ENCODE assay signal across 14 cellular contexts in genomic region chr3:115659861-115660260, GRCh38. TPM values are rescaled to one million over a fixed set of nuclear protein-coding genes. Genes with fewer than 3 reads are reported as not detected.
A peak's percentile ranks its signal among the peaks of the same experiment; 100 is the strongest.
DNase-seq lines count a peak whose midpoint lies in the region; ATAC-seq and TF ChIP-seq lines count a peak whose summit lies in the region.
"Had no signal": no experiment of that assay in that cellular context is flagged by ENCODE, and none has a peak within 500 bp of the region (broad histone marks: within the 10 kb centered on the region; RNA-seq: fewer than 3 reads in every experiment).

No MANE protein-coding gene starts in this region.

- no peaks in the 10 kb centered on the region for H3K36me3 ChIP-seq in CD4-positive, CD25-positive, alpha-beta regulatory T cell (ENCODE audit: control insufficient read depth, insufficient read depth, low read length)
- H3K36me3 ChIP-seq in OCI-LY7 (ENCODE audit: insufficient read depth, low read length) (no peaks in the 10 kb centered on the region), gastroesophageal sphincter (no peaks in the 10 kb centered on the region), sigmoid colon (no peaks in the 10 kb centered on the region), PC-9 (ENCODE audit: low read depth) (no peaks in the 10 kb centered on the region)
- H3K36me3 ChIP-seq: left lung, SJCRH30, upper lobe of left lung had no signal

- H3K4me2 ChIP-seq in OCI-LY7 (ENCODE audit: low read length), result no peak overlapping the region
- no peak overlapping the region for H3K4me2 ChIP-seq in PC-9

- H3K27me3 ChIP-seq in CD4-positive, CD25-positive, alpha-beta regulatory T cell (ENCODE audit: control insufficient read depth, insufficient read depth, low read length), result no peaks in the 10 kb centered on the region
- H3K27me3 ChIP-seq in gastroesophageal sphincter (no peaks in the 10 kb centered on the region), sigmoid colon (no peaks in the 10 kb centered on the region), PC-9 (ENCODE audit: insufficient read depth, low read depth) (no peaks in the 10 kb centered on the region)
- H3K27me3 ChIP-seq: foreskin keratinocyte, SJCRH30, upper lobe of left lung had no signal

- TF ChIP-seq POLR2A in gastroesophageal sphincter (IDR thresholded peaks at IDR 0.05), result no peak
- TF ChIP-seq POLR2A in sigmoid colon (IDR thresholded peaks at IDR 0.05), result no peak

- H3F3A ChIP-seq in PC-9 (ENCODE audit: insufficient read depth, low read depth), result no peaks in the 10 kb centered on the region

- 52 to 56% methylated on average over 5 of the region's 5 CpGs for WGBS in gastroesophageal sphincter (ENCODE audit: low coverage in 1 of 2), 2 donors
- WGBS in sigmoid colon, 2 donors, result 75 to 91% methylated on average over 5 of the region's 5 CpGs

- peak overlapping the region; percentile 21 to 89 (median 78) for H3K4me3 Mint-ChIP-seq in CD4-positive, CD25-positive, alpha-beta regulatory T cell
- H3K4me3 Mint-ChIP-seq in activated CD8-positive, alpha-beta T cell treated with anti-CD3 and anti-CD28 coated beads, Interleukin-2, amount 10 ng/mL, durations not matched to agents 7 days and 5 days, result no peak overlapping the region

- BruUV-seq in OCI-LY7 (replicated peaks; lab: Mats Ljungman, UMichigan) (no TSS peak), PC-9 (replicated peaks; lab: Mats Ljungman, UMichigan) (no TSS peak)

- no peak overlapping the region for H3K4me3 ChIP-seq in CD4-positive, CD25-positive, alpha-beta regulatory T cell (ENCODE audit: low read depth, low read length)
- H3K4me3 ChIP-seq in OCI-LY7 (ENCODE audit: low read depth, low read length, poor library complexity, severe bottlenecking) (no peak overlapping the region), gastroesophageal sphincter (no peak overlapping the region), sigmoid colon (no peak overlapping the region), PC-9 (no peak overlapping the region)

- intact Hi-C loops in OCI-LY7 (cut with micrococcal nuclease; ENCODE audit: unreplicated experiment), result no loop called here
- intact Hi-C loops in sigmoid colon (cut with DNase I), result loop anchor here (5.0 kb wide), 1 partner anchor 513 kb away; the partner anchor contains the start of gene ZBTB20
- intact Hi-C loops in PC-9 (cut with micrococcal nuclease; ENCODE audit: unreplicated experiment), result loop anchor here (2.0 kb wide), 1 partner anchor 511 kb away; no protein-coding TSS in a partner anchor

- no peak for ATAC-seq in CD4-positive, CD25-positive, alpha-beta regulatory T cell (ENCODE audit: low read depth in 2 of 2)
- ATAC-seq in gastroesophageal sphincter, result no peak
- no peak for ATAC-seq in activated CD8-positive, alpha-beta T cell treated with anti-CD3 and anti-CD28 coated beads, Interleukin-2, amount 10 ng/mL, durations not matched to agents 7 days and 5 days
- ATAC-seq in HG02973 (IDR thresholded peaks at IDR 0.05; ENCODE audit: unreplicated experiment), result no peak
- ATAC-seq: foreskin keratinocyte, left lung had no signal

- H3K9me2 ChIP-seq in OCI-LY7 (ENCODE audit: insufficient read depth, low read length) (no peaks in the 10 kb centered on the region), PC-9 (ENCODE audit: insufficient read depth) (no peaks in the 10 kb centered on the region)

- peak overlapping the region in 2 of 3 donors; percentile 96 to 97 for H3K27ac Mint-ChIP-seq in CD4-positive, CD25-positive, alpha-beta regulatory T cell
- no peak overlapping the region for H3K27ac Mint-ChIP-seq in activated CD8-positive, alpha-beta T cell treated with anti-CD3 and anti-CD28 coated beads, Interleukin-2, amount 10 ng/mL, durations not matched to agents 7 days and 5 days

- DNase-seq in CD4-positive, CD25-positive, alpha-beta regulatory T cell, result no peak
- no peak for DNase-seq in OCI-LY7 (ENCODE audit: low spot score)
- no peak for DNase-seq in sigmoid colon
- DNase-seq in activated CD8-positive, alpha-beta T cell treated with anti-CD3 and anti-CD28 coated beads, Interleukin-2, amount 10 ng/mL, durations not matched to agents 7 days and 5 days, result no peak
- no peak for DNase-seq in COLO668 (lab: John Stamatoyannopoulos, UW; ENCODE audit: unreplicated experiment)
- no peak for DNase-seq in PC-9
- DNase-seq: activated CD4-positive, CD25-positive, alpha-beta regulatory T cell treated with anti-CD3 and anti-CD28 coated beads, Interleukin-2, amount 50 U/mL, for 72 hours; foreskin keratinocyte; SJCRH30; upper lobe of left lung had no signal

- POLR2A ChIA-PET in OCI-LY7 (lab: Charles Lee), result interaction anchor here (0.6 kb wide), 1 partner anchor 306 kb away, joined by 3 read pairs; no protein-coding TSS in a partner anchor
- POLR2A ChIA-PET in activated CD8-positive, alpha-beta T cell treated with anti-CD3 and anti-CD28 coated beads, Interleukin-2, amount 10 ng/mL, durations not matched to agents 7 days and 5 days (lab: Charles Lee), result no interaction called here
- POLR2A ChIA-PET in PC-9 (lab: Charles Lee; ENCODE audit: unreplicated experiment), result no interaction called here

- peaks cover 28% of the 10 kb centered on the region for H3K27me3 Mint-ChIP-seq in CD4-positive, CD25-positive, alpha-beta regulatory T cell
- peaks cover 4% of the 10 kb centered on the region for H3K27me3 Mint-ChIP-seq in activated CD8-positive, alpha-beta T cell treated with anti-CD3 and anti-CD28 coated beads, Interleukin-2, amount 10 ng/mL, durations not matched to agents 7 days and 5 days (ENCODE audit: low read depth)

- H3K27ac ChIP-seq in CD4-positive, CD25-positive, alpha-beta regulatory T cell (ENCODE audit: insufficient read depth, low read length, poor library complexity, severe bottlenecking), result no peak overlapping the region
- H3K27ac ChIP-seq in OCI-LY7 (ENCODE audit: low read depth, low read length, poor library complexity, severe bottlenecking) (no peak overlapping the region), gastroesophageal sphincter (peak overlapping the region; percentile 52 to 99 (median 98)), sigmoid colon (peak overlapping the region; percentile 96 to 98 (median 96)), PC-9 (no peak overlapping the region)
- H3K27ac ChIP-seq: foreskin keratinocyte, SJCRH30 had no signal

- peaks cover 20% of the 10 kb centered on the region for H3K4me1 ChIP-seq in CD4-positive, CD25-positive, alpha-beta regulatory T cell (ENCODE audit: control insufficient read depth, insufficient read depth, low read length, poor library complexity, severe bottlenecking)
- H3K4me1 ChIP-seq in OCI-LY7 (ENCODE audit: insufficient read depth, low read length, poor library complexity, severe bottlenecking) (peaks cover 27% of the 10 kb centered on the region), gastroesophageal sphincter (peaks cover 0 to 31% (median 3%) of the 10 kb centered on the region in 3 donors), sigmoid colon (peaks cover 0 to 22% (median 19%) of the 10 kb centered on the region in 4 donors), PC-9 (replicated peaks; ENCODE audit: insufficient read depth) (peaks cover 6% of the 10 kb centered on the region; the same call in 1 of the 2 replicates)

- H3K4me1 Mint-ChIP-seq in CD4-positive, CD25-positive, alpha-beta regulatory T cell, result peaks cover 6 to 26% (median 13%) of the 10 kb centered on the region in 4 donors
- H3K4me1 Mint-ChIP-seq in activated CD8-positive, alpha-beta T cell treated with anti-CD3 and anti-CD28 coated beads, Interleukin-2, amount 10 ng/mL, durations not matched to agents 7 days and 5 days (ENCODE audit: low read depth), result peaks cover 29% of the 10 kb centered on the region

- CTCF ChIA-PET in OCI-LY7 (lab: Charles Lee; ENCODE audit: unreplicated experiment) (no interaction called here), PC-9 (lab: Charles Lee) (no interaction called here)
- CTCF ChIA-PET in activated CD8-positive, alpha-beta T cell treated with anti-CD3 and anti-CD28 coated beads, Interleukin-2, amount 10 ng/mL, durations not matched to agents 7 days and 5 days (lab: Charles Lee), result interaction anchor here (0.7 to 1.8 kb wide), 4 partner anchors 20 to 515 kb away, joined by 3 to 7 read pairs (median 3); no protein-coding TSS in a partner anchor

- H2AFZ ChIP-seq in OCI-LY7 (ENCODE audit: low read length) (peak overlapping the region; percentile 86; the same call in 1 of the 2 replicates), PC-9 (no peak overlapping the region)

- H3K79me2 ChIP-seq in OCI-LY7 (ENCODE audit: insufficient read depth, low read depth, low read length) (no peaks in the 10 kb centered on the region), PC-9 (ENCODE audit: low read depth) (no peaks in the 10 kb centered on the region)

- TF ChIP-seq EP300 in gastroesophageal sphincter (IDR thresholded peaks at IDR 0.05) (no peak), sigmoid colon (IDR thresholded peaks at IDR 0.05) (no peak)

- H3K9me3 Mint-ChIP-seq in CD4-positive, CD25-positive, alpha-beta regulatory T cell, result no peaks in the 10 kb centered on the region
- no peaks in the 10 kb centered on the region for H3K9me3 Mint-ChIP-seq in activated CD8-positive, alpha-beta T cell treated with anti-CD3 and anti-CD28 coated beads, Interleukin-2, amount 10 ng/mL, durations not matched to agents 7 days and 5 days (ENCODE audit: insufficient read depth)

- TF ChIP-seq CTCF in OCI-LY7 (conservative IDR thresholded peaks at IDR 0.05; ENCODE audit: low read length) (no peak), gastroesophageal sphincter (IDR thresholded peaks at IDR 0.05) (no peak), sigmoid colon (IDR thresholded peaks at IDR 0.05) (no peak), PC-9 (conservative IDR thresholded peaks at IDR 0.05) (no peak)

- no peaks in the 10 kb centered on the region for H3K36me3 Mint-ChIP-seq in CD4-positive, CD25-positive, alpha-beta regulatory T cell
- no peaks in the 10 kb centered on the region for H3K36me3 Mint-ChIP-seq in activated CD8-positive, alpha-beta T cell treated with anti-CD3 and anti-CD28 coated beads, Interleukin-2, amount 10 ng/mL, durations not matched to agents 7 days and 5 days (ENCODE audit: low read depth)

- H4K20me1 ChIP-seq in OCI-LY7 (ENCODE audit: insufficient read depth, low read length) (no peaks in the 10 kb centered on the region), PC-9 (ENCODE audit: insufficient read depth) (no peaks in the 10 kb centered on the region)

- no peaks in the 10 kb centered on the region for H3K9me3 ChIP-seq in CD4-positive, CD25-positive, alpha-beta regulatory T cell (ENCODE audit: control insufficient read depth in 2 of 2, low read length in 2 of 2)
- H3K9me3 ChIP-seq in OCI-LY7 (ENCODE audit: low read length) (no peaks in the 10 kb centered on the region), gastroesophageal sphincter (no peaks in the 10 kb centered on the region), sigmoid colon (no peaks in the 10 kb centered on the region), PC-9 (ENCODE audit: insufficient read depth, low read depth) (no peaks in the 10 kb centered on the region)
- H3K9me3 ChIP-seq: left lung, SJCRH30, upper lobe of left lung had no signal

RNA-seq across cellular contexts. Expression of gene GAP43, which starts 36.6 kb away (rescaled TPM):
- not detected for total RNA-seq in CD4-positive, CD25-positive, alpha-beta regulatory T cell
- not detected for polyA plus RNA-seq in CD4-positive, CD25-positive, alpha-beta regulatory T cell
- total RNA-seq in OCI-LY7 (2014; rRNA removed; shearing (Covaris generic)), result not detected in 2 replicates
- total RNA-seq in OCI-LY7 (2022), result not detected in 2 replicates
- 1 to 10 TPM in 3 of 4 donors, under 1 TPM in 1; 0.47 to 2.7 (median 1.6) TPM for total RNA-seq in gastroesophageal sphincter
- 10 to 100 TPM in 2 of 4 donors, 1 to 10 TPM in 2; 4.4 to 18.9 (median 9.7) TPM for total RNA-seq in sigmoid colon
- 1 to 10 TPM in 1 of 3 donors, under 1 TPM in 1, not detected in 1; 0.60 to 8.2 TPM for polyA plus RNA-seq in sigmoid colon
- not detected for total RNA-seq in activated CD8-positive, alpha-beta T cell treated with anti-CD3 and anti-CD28 coated beads, Interleukin-2, amount 10 ng/mL, durations not matched to agents 7 days and 5 days
- not detected in 2 replicates for total RNA-seq in PC-9 (2021)
- total RNA-seq: foreskin keratinocyte, renal cortical epithelial cell, SJCRH30 had no signal
- polyA plus RNA-seq: foreskin keratinocyte had no signal

Comparison
In these comparisons a context has a peak if more than half of its experiments do, and no peak if none do; other contexts are left out.
1. H3K27ac ChIP-seq: peak in gastroesophageal sphincter (4 of 4) and sigmoid colon (4 of 4); none in CD4-positive, CD25-positive, alpha-beta regulatory T cell (single experiment), OCI-LY7 (single experiment) and PC-9 (single experiment).